8 cellular contexts compared by ENCODE assay signal in the genomic region with DNA sequence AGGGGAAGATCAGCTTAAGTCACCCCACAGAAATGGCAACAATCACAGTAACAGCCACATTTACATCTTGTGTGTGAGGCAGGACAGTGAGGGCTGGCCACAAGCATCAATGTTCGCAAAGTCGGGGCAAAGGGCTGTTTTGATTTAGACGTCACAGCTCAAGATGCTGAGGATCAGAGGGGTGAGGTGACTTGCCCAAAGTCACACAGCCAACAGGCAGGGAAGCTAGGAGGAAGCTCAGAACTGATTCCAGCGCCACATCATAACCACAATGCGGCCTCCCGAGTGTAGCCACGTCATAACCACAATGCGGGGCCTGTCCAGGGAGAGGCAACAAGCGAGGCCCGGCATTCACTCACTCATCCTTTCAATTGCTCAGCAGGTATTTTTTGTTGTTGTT. TPM values are rescaled to one million over a fixed set of nuclear protein-coding genes. Genes with fewer than 3 reads are reported as not detected.
DNase-seq lines count a peak whose midpoint lies in the region; ATAC-seq, FAIRE-seq and TF ChIP-seq lines count a peak whose summit lies in the region.
"Had no signal": no experiment of that assay in that cellular context is flagged by ENCODE, and none has a peak within 500 bp of the region (broad histone marks: within the 10 kb centered on the region; RNA-seq: fewer than 3 reads in every experiment).

No MANE protein-coding gene starts in this region.

- H3K9me3 ChIP-seq in NT2/D1 (ENCODE audit: insufficient read depth, low read length) (no peaks in the 10 kb centered on the region), thymus (ENCODE audit: control insufficient read depth) (no peaks in the 10 kb centered on the region), kidney (ENCODE audit: control insufficient read depth in 1 of 2, low read length in 2 of 2) (no peaks in the 10 kb centered on the region)

- WGBS in thymus = 45% methylated on average over 10 of the region's 10 CpGs

- H3K4me1 ChIP-seq in NT2/D1 (ENCODE audit: insufficient read depth, insufficient read length) = peaks cover 5% of the 10 kb centered on the region
- peaks cover 33% of the 10 kb centered on the region for H3K4me1 ChIP-seq in thymus (ENCODE audit: control insufficient read depth, insufficient read depth, low read length)
- peaks cover 6 to 9% of the 10 kb centered on the region in 2 donors for H3K4me1 ChIP-seq in kidney (ENCODE audit: control insufficient read depth in 1 of 2, insufficient read depth in 1 of 2, low read depth in 1 of 2, low read length in 2 of 2)

- peak overlapping the region; percentile 46 for H3K27ac ChIP-seq in thymus (ENCODE audit: low read depth)
- no peak overlapping the region for H3K27ac ChIP-seq in kidney (ENCODE audit: low read depth in 2 of 2, low read length in 2 of 2)

- no peak for FAIRE-seq in kidney (lab: Jason Lieb, UNC)

- H3K9ac ChIP-seq in NT2/D1 (ENCODE audit: insufficient read length, low read depth) (peak overlapping the region; percentile 21), kidney (ENCODE audit: low read length in 2 of 2) (no peak overlapping the region)

- no peaks in the 10 kb centered on the region for H3K27me3 ChIP-seq in NT2/D1 (ENCODE audit: insufficient read depth, insufficient read length)
- H3K27me3 ChIP-seq in thymus (ENCODE audit: control insufficient read depth, insufficient read depth) = no peaks in the 10 kb centered on the region

- ATAC-seq in GM21825 (IDR thresholded peaks at IDR 0.05; ENCODE audit: unreplicated experiment) = no peak

- DNase-seq in NT2/D1 (ENCODE audit: low read depth, low spot score) = no peak
- peak; percentile 89 to 90 for DNase-seq in activated T-cell treated with anti-CD3 and anti-CD28 coated beads, Interleukin-2, amount 50 U/mL, for 48 hours
- DNase-seq in kidney tubule cell (ENCODE audit: low spot score) = peak; percentile 28
- no peak for DNase-seq in kidney
- no peak for DNase-seq in NAMALWA (ENCODE audit: low spot score)

- TF ChIP-seq CTCF in kidney (IDR thresholded peaks at IDR 0.05; ENCODE audit: borderline replicate concordance, extremely low read depth, insufficient read depth) = no peak

- intact Hi-C loops in kidney (cut with DNase I) = no loop called here

- H3K4me3 ChIP-seq in NT2/D1 (ENCODE audit: insufficient read length, low read depth) (no peak overlapping the region), thymus (ENCODE audit: low read length) (no peak overlapping the region), kidney (ENCODE audit: low read length in 2 of 2) (no peak overlapping the region)

- H3K36me3 ChIP-seq in NT2/D1 (ENCODE audit: insufficient read depth, insufficient read length, low read length) = peaks cover 3% of the 10 kb centered on the region
- H3K36me3 ChIP-seq in thymus (ENCODE audit: control insufficient read depth, insufficient read depth) = peaks cover 9% of the 10 kb centered on the region
- H3K36me3 ChIP-seq in kidney (ENCODE audit: control insufficient read depth in 1 of 2, insufficient read depth in 2 of 2, low read length in 2 of 2) = no peaks in the 10 kb centered on the region

RNA-seq across cellular contexts. Expression of gene STK10, which starts 14.3 kb away (rescaled TPM):
- polyA plus RNA-seq in thymus (44.9 TPM), kidney (ENCODE audit: insufficient read depth, low read depth, low replicate concordance) (7.2 TPM)
- total RNA-seq in kidney = 42.8 TPM

RNA-seq across cellular contexts. Expression of gene EFCAB9, which starts 20.2 kb away (rescaled TPM):
- polyA plus RNA-seq in thymus (not detected), kidney (ENCODE audit: insufficient read depth, low read depth, low replicate concordance) (not detected)
- total RNA-seq in kidney = not detected
- polyA plus RNA-seq: neural cell had no signal

Comparison
In these comparisons a context has a peak if more than half of its experiments do, and no peak if none do; other contexts are left out.
1. DNase-seq: peak in activated T-cell treated with anti-CD3 and anti-CD28 coated beads, Interleukin-2, amount 50 U/mL, for 48 hours (2 of 2) and kidney tubule cell (single experiment); none in NT2/D1 (single experiment), kidney (single experiment) and NAMALWA (single experiment).